20 cellular contexts compared by ENCODE assay signal in the genomic region with DNA sequence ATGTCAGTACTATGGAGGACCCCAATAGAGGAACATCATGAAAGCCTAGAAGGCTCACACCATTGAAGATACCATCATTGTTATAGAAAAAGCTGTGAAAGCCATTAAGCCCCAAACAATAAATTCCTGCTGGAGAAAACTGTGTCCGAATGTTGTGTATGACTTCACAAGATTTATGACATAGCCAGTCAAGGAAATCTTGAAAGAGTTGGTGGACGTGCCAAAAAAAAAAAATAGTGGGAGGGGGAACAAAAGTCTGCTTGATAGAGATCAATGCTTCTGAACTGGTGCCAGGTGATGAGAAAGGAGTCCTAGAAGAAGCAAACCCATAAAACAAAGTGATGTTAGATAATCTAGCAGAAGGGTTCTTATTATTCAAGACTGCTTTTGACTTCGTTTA.
"Had no signal": no experiment of that assay in that cellular context is flagged by ENCODE, and none has a peak within 500 bp of the region (broad histone marks: within the 10 kb centered on the region; RNA-seq: fewer than 3 reads in every experiment).

No MANE protein-coding gene starts in this region.

- DNase-seq: cortex of kidney; dorsolateral prefrontal cortex; effector CD8-positive, alpha-beta T cell; heart left ventricle; hippocampal formation; kidney glomerular epithelial cell; mammary epithelial cell; mucosa of descending colon; natural killer cell; nucleus accumbens; pancreas; right cardiac atrium; stimulated activated CD4-positive, alpha-beta T cell treated with anti-CD3 and anti-CD28 coated beads, Interleukin-12 subunit alpha, Interleukin-12 subunit beta, amount 100 ng/mL, for 4 hours; stimulated activated naive CD4-positive, alpha-beta T cell treated with Interleukin-2 at 50 U/mL for 16 hours; trophoblast cell had no signal

- H3K27me3 ChIP-seq: dorsolateral prefrontal cortex, heart left ventricle, pancreas had no signal

- H3K4me3 Mint-ChIP-seq: natural killer cell, neural crest cell had no signal

- H3K4me1 ChIP-seq: pancreas had no signal

- H3K27ac ChIP-seq: dorsolateral prefrontal cortex, heart left ventricle, pancreas had no signal

- ATAC-seq: esophagus mucosa, heart left ventricle, mucosa of descending colon, natural killer cell, pancreas, right cardiac atrium had no signal

- H3K36me3 Mint-ChIP-seq: natural killer cell had no signal

- H3K4me3 ChIP-seq: dorsolateral prefrontal cortex, heart left ventricle, mucosa of descending colon, pancreas had no signal

- H3K27me3 Mint-ChIP-seq: progenitor cell of endocrine pancreas had no signal

- H3K27ac Mint-ChIP-seq: natural killer cell, progenitor cell of endocrine pancreas had no signal

- H3K9me3 Mint-ChIP-seq: natural killer cell had no signal

- H3K36me3 ChIP-seq: heart left ventricle, pancreas had no signal

- H3K9me3 ChIP-seq: mucosa of descending colon, pancreas had no signal

- FAIRE-seq: frontal cortex, pancreas, small intestine had no signal
